In genomic region chr15:80152180-80152895, GRCh38 we compare ENCODE assay signal across 8 cellular contexts.
DNase-seq lines count a peak whose midpoint lies in the region; ATAC-seq lines count a peak whose summit lies in the region.

No MANE protein-coding gene starts in this region.

- DNase-seq in NCI-H2029 (lab: John Stamatoyannopoulos, UW) (peak; percentile 64), NCI-H2029 treated with DMSO at 0.1 percent for 48 hours (lab: John Stamatoyannopoulos, UW) (no peak), NCI-H226 (peak; percentile 89), iris pigment epithelial cell (ENCODE audit: low read depth) (peak; percentile 95), smooth muscle cell of the brain vasculature (ENCODE audit: low read depth, low spot score) (peak; percentile 77)
- DNase-seq in activated CD4-positive, CD25-positive, alpha-beta regulatory T cell treated with anti-CD3 and anti-CD28 coated beads, Interleukin-2, amount 50 U/mL, for 16 hours (ENCODE audit: low read depth, low spot score): peak; percentile 71
- peak; percentile 76 for DNase-seq in central memory CD4-positive, alpha-beta T cell

- peak; percentile 44 for ATAC-seq in HG03066 (IDR thresholded peaks at IDR 0.05; ENCODE audit: low read depth, unreplicated experiment)
